Comparison of ENCODE assay signal across 11 cellular contexts in the genomic region with DNA sequence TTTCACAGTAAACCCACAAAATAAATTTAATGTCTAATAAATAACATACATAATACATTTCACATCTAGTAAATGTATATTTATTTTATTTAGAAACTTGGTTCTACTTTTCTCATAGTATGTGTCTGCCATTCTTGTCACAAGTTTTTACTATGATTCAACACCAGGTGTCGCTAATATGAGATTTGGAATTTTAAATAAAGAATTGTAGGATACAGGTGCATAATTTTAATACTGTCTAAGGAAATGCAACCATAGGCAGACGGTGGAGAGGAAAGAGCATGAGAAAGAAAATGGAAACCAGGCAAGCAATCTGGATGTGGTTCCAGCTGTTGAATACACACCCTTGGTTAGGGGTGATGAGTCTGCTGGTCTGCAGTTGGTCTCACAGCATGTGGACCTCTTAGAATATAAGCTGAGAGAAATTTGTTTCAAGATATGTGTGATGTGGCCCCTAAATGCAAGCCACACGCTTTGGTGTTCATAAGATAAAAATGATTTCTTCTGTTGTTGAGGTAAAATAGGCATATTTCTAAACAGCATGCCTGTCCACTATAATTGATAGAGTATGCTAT.
A peak's percentile ranks its signal among the peaks of the same experiment; 100 is the strongest.
DNase-seq lines count a peak whose midpoint lies in the region; ATAC-seq, FAIRE-seq and TF ChIP-seq lines count a peak whose summit lies in the region.
"Had no signal": no experiment of that assay in that cellular context is flagged by ENCODE, and none has a peak within 500 bp of the region (broad histone marks: within the 10 kb centered on the region; RNA-seq: fewer than 3 reads in every experiment).

No MANE protein-coding gene starts in this region.

- no peaks in the 10 kb centered on the region for H3K79me1 ChIP-seq in H1 (ENCODE audit: low read depth, low read length)

- no peak overlapping the region for H4K5ac ChIP-seq in H1 (ENCODE audit: insufficient read length, low read depth, low read length)

- no peak overlapping the region for H3K4me2 ChIP-seq in H1 (ENCODE audit: insufficient read depth in 1 of 2, low read depth in 2 of 2, low read length in 2 of 2)

- H3K9me3 ChIP-seq in H1 (ENCODE audit: insufficient read depth in 2 of 2, low read depth in 1 of 2, low read length in 1 of 2) (no peaks in the 10 kb centered on the region), pancreas (no peaks in the 10 kb centered on the region)
- H3K9me3 ChIP-seq: SJCRH30 had no signal

- no peaks in the 10 kb centered on the region; the same call in 1 of the 2 replicates for H3K23me2 ChIP-seq in H1 (ENCODE audit: low read depth, low read length)

- H2BK20ac ChIP-seq in H1 (ENCODE audit: low read length): no peak overlapping the region

- intact Hi-C loops in pancreas (cut with DNase I): no loop called here

- no peak overlapping the region for H2AFZ ChIP-seq in H1 (ENCODE audit: low read length)

- no peak overlapping the region for H2BK120ac ChIP-seq in H1 (replicated peaks; ENCODE audit: low read depth, low read length)

- peak in 1 of 2 experiments; percentile 13; a peak in 2 of 4 replicates for TF ChIP-seq RAD21 in H1 (IDR thresholded peaks at IDR 0.05 in 1 of 2, conservative IDR thresholded peaks at IDR 0.05 in 1 of 2; ENCODE audit: low read depth in 2 of 2, low read length in 2 of 2)

- no peaks in the 10 kb centered on the region for H4K20me1 ChIP-seq in H1 (replicated peaks in 1 of 2; ENCODE audit: control insufficient read depth in 1 of 2, insufficient read depth in 2 of 2, low read length in 2 of 2)

- ATAC-seq in pancreas (no peak), HG03457 (IDR thresholded peaks at IDR 0.05; ENCODE audit: unreplicated experiment) (no peak)

- DNase-seq in GM06990 (ENCODE audit: extremely low read depth, insufficient read length) (no peak), NCI-H526 (lab: John Stamatoyannopoulos, UW) (peak; percentile 3 to 8), H1 (ENCODE audit: low read depth in 1 of 2, low spot score in 2 of 2) (no peak), pancreas (no peak), HuH-7.5 (ENCODE audit: low spot score) (no peak)
- no peak for DNase-seq in activated CD4-positive, alpha-beta T cell treated with anti-CD3 and anti-CD28 coated beads, Interleukin-2, amount 50 U/mL, for 1 hour
- no peak for DNase-seq in activated CD4-positive, alpha-beta T cell treated with anti-CD3 and anti-CD28 coated beads for 48 hours

- H3K27me3 ChIP-seq in GM06990 (replicated peaks; ENCODE audit: control insufficient read depth, insufficient read depth, low read length): no peaks in the 10 kb centered on the region
- H3K27me3 ChIP-seq in H1 (replicated peaks in 1 of 4; ENCODE audit: control insufficient read depth in 3 of 4, extremely low read depth in 1 of 4, insufficient read depth in 3 of 4, low read length in 3 of 4): no peaks in the 10 kb centered on the region
- H3K27me3 ChIP-seq in pancreas: no peaks in the 10 kb centered on the region
- H3K27me3 ChIP-seq: SJCRH30 had no signal

- FAIRE-seq in H1 (lab: Jason Lieb, UNC): no peak
- FAIRE-seq in pancreas (lab: Jason Lieb, UNC): peak; percentile 92
- FAIRE-seq: GM19239, keratinocyte had no signal

- no peak overlapping the region for H2BK15ac ChIP-seq in H1 (ENCODE audit: low read length)

- no peak for TF ChIP-seq EP300 in H1 (IDR thresholded peaks at IDR 0.05; ENCODE audit: borderline replicate concordance in 1 of 2, low read depth in 2 of 2, low read length in 2 of 2)

- H2BK5ac ChIP-seq in H1 (ENCODE audit: low read depth, low read length): no peak overlapping the region

- H3K14ac ChIP-seq in H1 (ENCODE audit: insufficient read length): no peak overlapping the region

- no peaks in the 10 kb centered on the region for H3K79me2 ChIP-seq in H1 (ENCODE audit: control insufficient read depth in 1 of 2, insufficient read depth in 2 of 2, low read length in 2 of 2)

- 33% methylated on average over 3 of the region's 3 CpGs; no CpG with 5 or more reads in 1 of the 2 experiments for WGBS in H1 (ENCODE audit: extremely low coverage in 1 of 2, insufficient coverage in 1 of 2, insufficient read length in 1 of 2, insufficient replicate concordance in 2 of 2, low coverage in 1 of 2, low lambda C conversion rate in 2 of 2, missing lambda C conversion rate in 1 of 2), 2 experiments
- 27 to 38% methylated on average over 3 of the region's 3 CpGs for WGBS in pancreas, 2 donors

- POLR2A ChIA-PET in H1 (lab: Charles Lee; ENCODE audit: partially characterized antibody): no interaction called here

- H3K9ac ChIP-seq in H1 (replicated peaks in 1 of 4; ENCODE audit: extremely low read depth in 1 of 4, low read depth in 3 of 4, low read length in 3 of 4): no peak overlapping the region

- H4K8ac ChIP-seq in H1 (ENCODE audit: extremely low read depth, insufficient read depth, low read length): no peak overlapping the region

- H2AK5ac ChIP-seq in H1 (ENCODE audit: low read depth, low read length): no peak overlapping the region

- H4K91ac ChIP-seq in H1 (replicated peaks; ENCODE audit: insufficient read length, low read length): no peak overlapping the region

- no peak overlapping the region for H3K56ac ChIP-seq in H1 (replicated peaks; ENCODE audit: insufficient read length, low read depth, low read length)

- no peaks in the 10 kb centered on the region for H3K36me3 ChIP-seq in GM06990 (ENCODE audit: control insufficient read depth, insufficient read depth, low read length)
- no peaks in the 10 kb centered on the region for H3K36me3 ChIP-seq in H1 (ENCODE audit: control insufficient read depth in 2 of 4, insufficient read depth in 4 of 4, low read length in 3 of 4)
- H3K36me3 ChIP-seq in pancreas: no peaks in the 10 kb centered on the region
- H3K36me3 ChIP-seq: SJCRH30 had no signal

- H2BK12ac ChIP-seq in H1 (ENCODE audit: low read depth, low read length): no peak overlapping the region

- H3K4me1 ChIP-seq in H1 (replicated peaks in 1 of 4; ENCODE audit: control insufficient read depth in 3 of 4, insufficient read depth in 4 of 4, low read length in 3 of 4): no peaks in the 10 kb centered on the region
- no peaks in the 10 kb centered on the region for H3K4me1 ChIP-seq in pancreas
- H3K4me1 ChIP-seq: SJCRH30 had no signal

- CTCF ChIA-PET in H1 (lab: Charles Lee; ENCODE audit: partially characterized antibody): interaction anchor here (0.7 to 1.6 kb wide), 6 partner anchors 9 to 171 kb away, joined by 3 to 5 read pairs (median 4); no protein-coding TSS in a partner anchor

- H3K27ac ChIP-seq in H1 (ENCODE audit: low read depth, low read length) (no peak overlapping the region), pancreas (no peak overlapping the region)
- H3K27ac ChIP-seq: SJCRH30 had no signal

- TF ChIP-seq CTCF in GM06990 (IDR thresholded peaks at IDR 0.05; ENCODE audit: insufficient read depth, low read length, poor library complexity, severe bottlenecking) (peak; percentile 37), H1 (IDR thresholded peaks at IDR 0.05; ENCODE audit: control extremely low read depth in 1 of 3, insufficient read depth in 1 of 3, low read depth in 1 of 3, low read length in 3 of 3) (peak in 2 of 3 experiments; percentile 1 to 24; a peak in 1 of 4 replicates), pancreas (IDR thresholded peaks at IDR 0.05) (peak in 1 of 4 donors; percentile 22)

- no peak overlapping the region for H3K4me3 ChIP-seq in GM06990 (replicated peaks; ENCODE audit: low read depth, low read length)
- H3K4me3 ChIP-seq in H1 (ENCODE audit: extremely low read depth in 1 of 4, insufficient read depth in 2 of 4, low read depth in 3 of 4, low read length in 4 of 4): no peak overlapping the region
- H3K4me3 ChIP-seq in pancreas: no peak overlapping the region
- H3K4me3 ChIP-seq: SJCRH30 had no signal

- TF ChIP-seq POLR2A in H1 (IDR thresholded peaks at IDR 0.05; ENCODE audit: control extremely low read depth in 1 of 2, low read depth in 2 of 2, low read length in 2 of 2): no peak

- no peak overlapping the region for H3K18ac ChIP-seq in H1 (ENCODE audit: extremely low read depth, low read length)

- H3K23ac ChIP-seq in H1 (ENCODE audit: insufficient read length): no peak overlapping the region

- H3K4ac ChIP-seq in H1 (replicated peaks; ENCODE audit: insufficient read length, low read depth, low read length): no peak overlapping the region

TF ChIP-seq in H1, 55 proteins besides CTCF, POLR2A, EP300 and RAD21:
- no peak for TF ChIP-seq SRF (IDR thresholded peaks at IDR 0.05; ENCODE audit: low read depth, low read length)
TF ChIP-seq in H1: peak in this region for 0.

Comparison
In these comparisons a context has a peak if more than half of its experiments do, and no peak if none do; other contexts are left out.
1. DNase-seq: peak in NCI-H526 (2 of 2); none in GM06990 (single experiment), H1 (0 of 2), pancreas (0 of 6), activated CD4-positive, alpha-beta T cell treated with anti-CD3 and anti-CD28 coated beads, Interleukin-2, amount 50 U/mL, for 1 hour (single experiment), HuH-7.5 (single experiment) and activated CD4-positive, alpha-beta T cell treated with anti-CD3 and anti-CD28 coated beads for 48 hours (single experiment).